ENCODE assay signal across 31 cellular contexts in genomic region chr7:33610918-33611317, GRCh38.
"Had no signal": no experiment of that assay in that cellular context is flagged by ENCODE, and none has a peak within 500 bp of the region (broad histone marks: within the 10 kb centered on the region; RNA-seq: fewer than 3 reads in every experiment).

No MANE protein-coding gene starts in this region.

- H3K27ac Mint-ChIP-seq: activated B cell treated with CpG ODN at 0.5 μM for 24 hours; activated CD4-positive, alpha-beta memory T cell treated with anti-CD3 and anti-CD28 coated beads for 36 hours; activated CD4-positive, alpha-beta T cell treated with anti-CD3 and anti-CD28 coated beads, Interleukin-2, amount 10 ng/mL, durations not matched to agents 24 days and 14 days; activated CD8-positive, alpha-beta T cell treated with anti-CD3 and anti-CD28 coated beads for 36 hours; activated naive CD4-positive, alpha-beta T cell treated with anti-CD3 and anti-CD28 coated beads for 36 hours; activated naive CD4-positive, alpha-beta T cell treated with anti-CD3 and anti-CD28 coated beads, Interleukin-2, amount 50 U/mL, for 72 hours; activated naive CD8-positive, alpha-beta T cell treated with anti-CD3 and anti-CD28 coated beads, Interleukin-2, amount 10 ng/mL, durations not matched to agents 7 days and 5 days; activated naive CD8-positive, alpha-beta T cell treated with anti-CD3 and anti-CD28 coated beads, Interleukin-2, amount 50 U/mL, for 24 hours; activated T-cell treated with anti-CD3 and anti-CD28 coated beads, Interleukin-2, amount 50 U/mL, for 72 hours; activated T-helper 1 cell treated with anti-CD3 and anti-CD28 coated beads, Interleukin-12 subunit alpha, Interleukin-12 subunit beta, Interleukin-2, Interleukin-4 antibody, amounts not matched to agents 30 ng/mL and 10 ng/mL and 1 ng/mL, durations not matched to agents 14 hours and 24 hours and 36 hours; activated T-helper 17 cell treated with anti-CD3 and anti-CD28 coated beads, Interleukin-2, amount 50 U/mL, for 72 hours; brain; T-helper 1 cell treated with Interleukin-12 subunit alpha and Interleukin-12 subunit beta and Interleukin-4 antibody, amounts not matched to agents 30 μg/mL and 1 μg/mL, for 36 hours; T-helper 2 cell treated with Interferon-gamma antibody and Interleukin-4, amounts not matched to agents 5 μg/mL and 100 μg/mL, for 36 hours had no signal

- H3K4me3 ChIP-seq: ascending aorta had no signal

- H3K4me1 ChIP-seq: ascending aorta had no signal

- H3K27me3 Mint-ChIP-seq: activated B cell treated with CpG ODN at 0.5 μM for 24 hours; activated CD4-positive, alpha-beta memory T cell treated with anti-CD3 and anti-CD28 coated beads for 36 hours; activated CD4-positive, alpha-beta T cell treated with anti-CD3 and anti-CD28 coated beads, Interleukin-2, amount 10 ng/mL, durations not matched to agents 24 days and 14 days; activated CD8-positive, alpha-beta T cell treated with anti-CD3 and anti-CD28 coated beads for 36 hours; activated naive CD8-positive, alpha-beta T cell treated with anti-CD3 and anti-CD28 coated beads, Interleukin-2, amount 10 ng/mL, durations not matched to agents 7 days and 5 days; activated naive CD8-positive, alpha-beta T cell treated with anti-CD3 and anti-CD28 coated beads, Interleukin-2, amount 50 U/mL, for 24 hours; activated T-helper 17 cell treated with anti-CD3 and anti-CD28 coated beads, Interleukin-2, amount 50 U/mL, for 72 hours; brain had no signal

- H3K36me3 Mint-ChIP-seq: activated naive CD8-positive, alpha-beta T cell treated with anti-CD3 and anti-CD28 coated beads, Interleukin-2, amount 10 ng/mL, durations not matched to agents 7 days and 5 days; brain had no signal

- ATAC-seq: activated CD8-positive, alpha-beta T cell treated with anti-CD3 and anti-CD28 coated beads for 36 hours; activated naive CD4-positive, alpha-beta T cell treated with anti-CD3 and anti-CD28 coated beads, Interleukin-2, amount 50 U/mL, for 72 hours; activated naive CD8-positive, alpha-beta T cell treated with anti-CD3 and anti-CD28 coated beads, Interleukin-2, amount 50 U/mL, for 24 hours; activated T-cell treated with anti-CD3 and anti-CD28 coated beads, Interleukin-2, amount 50 U/mL, for 4 hours; activated T-cell treated with anti-CD3 and anti-CD28 coated beads, Interleukin-2, amount 50 U/mL, for 72 hours; activated T-helper 17 cell treated with anti-CD3 and anti-CD28 coated beads, Interleukin-2, amount 50 U/mL, for 72 hours had no signal

- H3K4me3 Mint-ChIP-seq: activated B cell treated with CpG ODN at 0.5 μM for 24 hours; activated CD4-positive, alpha-beta memory T cell treated with anti-CD3 and anti-CD28 coated beads for 36 hours; activated CD4-positive, alpha-beta T cell treated with anti-CD3 and anti-CD28 coated beads, Interleukin-2, amount 10 ng/mL, durations not matched to agents 24 days and 14 days; activated CD8-positive, alpha-beta T cell treated with anti-CD3 and anti-CD28 coated beads for 36 hours; activated naive CD4-positive, alpha-beta T cell treated with anti-CD3 and anti-CD28 coated beads for 36 hours; activated naive CD8-positive, alpha-beta T cell treated with anti-CD3 and anti-CD28 coated beads, Interleukin-2, amount 10 ng/mL, durations not matched to agents 7 days and 5 days; activated naive CD8-positive, alpha-beta T cell treated with anti-CD3 and anti-CD28 coated beads, Interleukin-2, amount 50 U/mL, for 24 hours; activated T-cell treated with anti-CD3 and anti-CD28 coated beads, Interleukin-2, amount 50 U/mL, for 4 hours; activated T-cell treated with anti-CD3 and anti-CD28 coated beads, Interleukin-2, amount 50 U/mL, for 72 hours; activated T-helper 1 cell treated with anti-CD3 and anti-CD28 coated beads, Interleukin-12 subunit alpha, Interleukin-12 subunit beta, Interleukin-2, Interleukin-4 antibody, amounts not matched to agents 30 ng/mL and 10 ng/mL and 1 ng/mL, durations not matched to agents 14 hours and 24 hours and 36 hours; activated T-helper 17 cell treated with anti-CD3 and anti-CD28 coated beads, Interleukin-2, amount 50 U/mL, for 72 hours; brain; T-helper 1 cell treated with Interleukin-12 subunit alpha and Interleukin-12 subunit beta and Interleukin-4 antibody, amounts not matched to agents 30 μg/mL and 1 μg/mL, for 36 hours; T-helper 2 cell treated with Interferon-gamma antibody and Interleukin-4, amounts not matched to agents 5 μg/mL and 100 μg/mL, for 36 hours had no signal

- H3K27ac ChIP-seq: ascending aorta, VCaP had no signal

- DNase-seq: activated B cell treated with CpG ODN at 0.5 μM for 24 hours; activated CD4-positive, alpha-beta memory T cell treated with anti-CD3 and anti-CD28 coated beads for 36 hours; activated CD4-positive, alpha-beta T cell treated with anti-CD3 and anti-CD28 coated beads for 4 hours; activated CD4-positive, alpha-beta T cell treated with anti-CD3 and anti-CD28 coated beads, Interleukin-2, amount 10 ng/mL, durations not matched to agents 24 days and 14 days; activated CD4-positive, alpha-beta T cell treated with anti-CD3 and anti-CD28 coated beads, Interleukin-2, amount 50 U/mL, for 1 hour; activated CD4-positive, alpha-beta T cell treated with anti-CD3 and anti-CD28 coated beads, Interleukin-2, amount 50 U/mL, for 4 hours; activated CD4-positive, CD25-positive, alpha-beta regulatory T cell treated with anti-CD3 and anti-CD28 coated beads, Interleukin-2, amount 50 U/mL, for 72 hours; activated CD8-positive, alpha-beta memory T cell treated with anti-CD3 and anti-CD28 coated beads, Interleukin-2, amount 50 U/mL, for 4 hours; activated CD8-positive, alpha-beta T cell treated with anti-CD3 and anti-CD28 coated beads for 36 hours; activated gamma-delta T cell; activated naive CD4-positive, alpha-beta T cell treated with anti-CD3 and anti-CD28 coated beads for 36 hours; activated naive CD4-positive, alpha-beta T cell treated with anti-CD3 and anti-CD28 coated beads, Interleukin-2, amount 50 U/mL, for 16 hours; activated naive CD8-positive, alpha-beta T cell treated with anti-CD3 and anti-CD28 coated beads, Interleukin-2, amount 10 ng/mL, durations not matched to agents 7 days and 5 days; activated naive CD8-positive, alpha-beta T cell treated with anti-CD3 and anti-CD28 coated beads, Interleukin-2, amount 50 U/mL, for 24 hours; activated T-cell treated with anti-CD3 and anti-CD28 coated beads for 4 hours; activated T-cell treated with anti-CD3 and anti-CD28 coated beads, Interleukin-2, amount 50 U/mL, for 1 hour; activated T-cell treated with anti-CD3 and anti-CD28 coated beads, Interleukin-2, amount 50 U/mL, for 4 hours; activated T-cell treated with anti-CD3 and anti-CD28 coated beads, Interleukin-2, amount 50 U/mL, for 72 hours; amygdala; anterior cingulate cortex; central memory CD4-positive, alpha-beta T cell; T-helper 2 cell; T-helper 9 cell had no signal

- H3K27me3 ChIP-seq: ascending aorta had no signal

- H3K9me3 Mint-ChIP-seq: activated CD4-positive, alpha-beta T cell treated with anti-CD3 and anti-CD28 coated beads, Interleukin-2, amount 10 ng/mL, durations not matched to agents 24 days and 14 days; activated naive CD8-positive, alpha-beta T cell treated with anti-CD3 and anti-CD28 coated beads, Interleukin-2, amount 10 ng/mL, durations not matched to agents 7 days and 5 days; activated T-cell treated with anti-CD3 and anti-CD28 coated beads, Interleukin-2, amount 50 U/mL, for 72 hours; activated T-helper 1 cell treated with anti-CD3 and anti-CD28 coated beads, Interleukin-12 subunit alpha, Interleukin-12 subunit beta, Interleukin-2, Interleukin-4 antibody, amounts not matched to agents 30 ng/mL and 10 ng/mL and 1 ng/mL, durations not matched to agents 14 hours and 24 hours and 36 hours; T-helper 1 cell treated with Interleukin-12 subunit alpha and Interleukin-12 subunit beta and Interleukin-4 antibody, amounts not matched to agents 30 μg/mL and 1 μg/mL, for 36 hours; T-helper 2 cell treated with Interferon-gamma antibody and Interleukin-4, amounts not matched to agents 5 μg/mL and 100 μg/mL, for 36 hours had no signal

- H3K4me1 Mint-ChIP-seq: activated B cell treated with CpG ODN at 0.5 μM for 24 hours; activated CD4-positive, alpha-beta T cell treated with anti-CD3 and anti-CD28 coated beads, Interleukin-2, amount 10 ng/mL, durations not matched to agents 24 days and 14 days; activated naive CD8-positive, alpha-beta T cell treated with anti-CD3 and anti-CD28 coated beads, Interleukin-2, amount 10 ng/mL, durations not matched to agents 7 days and 5 days; activated naive CD8-positive, alpha-beta T cell treated with anti-CD3 and anti-CD28 coated beads, Interleukin-2, amount 50 U/mL, for 24 hours; activated T-helper 17 cell treated with anti-CD3 and anti-CD28 coated beads, Interleukin-2, amount 50 U/mL, for 72 hours; brain had no signal
